Comparison of ENCODE assay signal across 1 cellular context in genomic region chr19:2199215-2199614, GRCh38.
TF ChIP-seq lines count a peak whose summit lies in the region.

No MANE protein-coding gene starts in this region.

TF ChIP-seq in HepG2, 621 proteins besides CTCF, POLR2A, EP300 and RAD21:
- TF ChIP-seq PAF1 (CRISPR knock-in tag; IDR thresholded peaks at IDR 0.05) (no peak), KDM4B (CRISPR knock-in tag; IDR thresholded peaks at IDR 0.05) (no peak), ZNF772 (CRISPR knock-in tag; IDR thresholded peaks at IDR 0.05) (no peak), STAG1 (CRISPR knock-in tag; IDR thresholded peaks at IDR 0.05) (0 out of 2 replicates have a peak, but pooled peaks have one; percentile 9), ZIK1 (CRISPR knock-in tag; IDR thresholded peaks at IDR 0.05; ENCODE audit: borderline replicate concordance, low read depth) (no peak), SMAD9 (CRISPR knock-in tag; IDR thresholded peaks at IDR 0.05) (no peak), FOXP4 (CRISPR knock-in tag; IDR thresholded peaks at IDR 0.05) (no peak), ZBTB33 (CRISPR knock-in tag; IDR thresholded peaks at IDR 0.05) (peak; percentile 44; the same call in 1 of the 2 replicates)
